ENCODE assay signal across 1 cellular context in the genomic region with DNA sequence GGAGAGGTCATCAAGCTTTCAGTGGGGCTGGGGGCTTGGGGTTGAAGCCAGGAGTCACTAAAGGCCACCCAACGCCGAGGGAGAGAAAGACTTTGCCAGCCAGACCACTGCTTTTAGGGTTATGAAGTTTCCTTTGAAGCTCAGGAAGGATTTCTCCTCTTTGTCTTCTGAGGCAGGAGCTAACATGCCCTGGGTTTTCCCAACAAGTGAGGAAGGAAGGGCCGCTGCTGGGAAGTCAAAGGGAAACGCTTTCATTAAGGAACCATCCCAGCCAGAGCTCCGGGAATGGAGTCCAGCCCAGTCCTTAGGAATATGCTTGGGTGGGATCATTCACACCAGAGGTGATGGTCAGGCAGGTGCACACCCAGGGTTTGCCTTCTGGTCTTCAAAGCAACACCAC.
TF ChIP-seq lines count a peak whose summit lies in the region.

No MANE protein-coding gene starts in this region.

TF ChIP-seq in H1, 55 proteins besides CTCF, POLR2A, EP300 and RAD21:
- no peak for TF ChIP-seq CEBPB (IDR thresholded peaks at IDR 0.05; ENCODE audit: low read depth, low read length)
